ENCODE assay signal across 11 cellular contexts in the genomic region with DNA sequence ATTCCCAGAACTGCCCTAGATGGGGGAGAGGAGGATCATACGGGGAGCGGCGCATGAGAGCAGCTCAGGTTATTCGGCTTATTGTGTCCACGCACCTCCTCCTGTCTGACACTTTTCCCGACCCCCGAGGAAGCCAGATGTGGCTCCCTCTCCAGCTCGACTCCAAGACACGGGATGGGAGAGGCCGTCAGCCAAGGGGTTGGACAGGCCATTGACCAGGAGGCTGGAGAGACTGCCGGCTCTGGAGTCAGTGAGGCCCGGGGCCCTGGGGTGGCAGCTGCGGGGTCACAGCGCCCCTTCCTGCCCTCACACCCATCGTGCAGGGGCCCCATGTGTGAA. TPM values are rescaled to one million over a fixed set of nuclear protein-coding genes. Genes with fewer than 3 reads are reported as not detected.
DNase-seq lines count a peak whose midpoint lies in the region; ATAC-seq, FAIRE-seq and TF ChIP-seq lines count a peak whose summit lies in the region.
"Had no signal": no experiment of that assay in that cellular context is flagged by ENCODE, and none has a peak within 500 bp of the region (broad histone marks: within the 10 kb centered on the region; RNA-seq: fewer than 3 reads in every experiment).

No MANE protein-coding gene starts in this region.

- H3K9me3 ChIP-seq in Panc1 (ENCODE audit: control insufficient read depth, insufficient read depth, low read depth, low read length) (no peaks in the 10 kb centered on the region), fibroblast of lung (ENCODE audit: control insufficient read depth, insufficient read depth, low read depth, low read length) (no peaks in the 10 kb centered on the region), skeletal muscle satellite cell (replicated peaks; ENCODE audit: low read length) (no peaks in the 10 kb centered on the region)
- H3K9me3 ChIP-seq: gastroesophageal sphincter, SJCRH30 had no signal

- no peak overlapping the region for H3K27ac ChIP-seq in Panc1 (ENCODE audit: low read length)
- no peak overlapping the region for H3K27ac ChIP-seq in fibroblast of lung (ENCODE audit: insufficient read depth, low read length)
- H3K27ac ChIP-seq: SJCRH30 had no signal

- no TSS peak for BruUV-seq in Panc1 (replicated peaks; lab: Mats Ljungman, UMichigan)

- DNase-seq in GM19239 (ENCODE audit: insufficient read length, low spot score) (no peak), Panc1 (ENCODE audit: low read depth, low spot score) (no peak), fibroblast of lung (ENCODE audit: low read depth in 2 of 2) (no peak), hepatic stellate cell (ENCODE audit: low spot score) (no peak)

- CTCF ChIA-PET in Panc1 (lab: Charles Lee): interaction anchor here (0.5 to 1.1 kb wide), 4 partner anchors 16 to 454 kb away, joined by 3 to 9 read pairs (median 5); no protein-coding TSS in a partner anchor

- in situ Hi-C loops in Panc1 (cut with HindIII; ENCODE audit: low pct_unique_long_range_greater_than_20kb, low sequenced_read_pairs): no loop called here

- ATAC-seq in Panc1: peak; percentile 30
- no peak for ATAC-seq in HG02623 (IDR thresholded peaks at IDR 0.05; ENCODE audit: unreplicated experiment)
- no peak for ATAC-seq in GM21367 (IDR thresholded peaks at IDR 0.05; ENCODE audit: unreplicated experiment)
- ATAC-seq in GM18502 (IDR thresholded peaks at IDR 0.05; ENCODE audit: poor library complexity, unreplicated experiment): no peak

- no peaks in the 10 kb centered on the region for H4K20me1 ChIP-seq in fibroblast of lung (ENCODE audit: control insufficient read depth, extremely low read depth, insufficient read depth, low read length)

- no peak overlapping the region for H2AFZ ChIP-seq in fibroblast of lung (ENCODE audit: low read length)

- peaks cover 10% of the 10 kb centered on the region; the same call in 1 of the 2 replicates for H3K4me1 ChIP-seq in Panc1 (ENCODE audit: control insufficient read depth, insufficient read depth, low read length)
- H3K4me1 ChIP-seq in fibroblast of lung (ENCODE audit: control insufficient read depth, extremely low read depth, insufficient read depth, low read length): peaks cover 10% of the 10 kb centered on the region
- peaks cover 28% of the 10 kb centered on the region for H3K4me1 ChIP-seq in skeletal muscle satellite cell (ENCODE audit: control insufficient read depth, insufficient read depth, low read length)
- H3K4me1 ChIP-seq: SJCRH30 had no signal

- H3K9ac ChIP-seq in fibroblast of lung (ENCODE audit: insufficient read depth, low read length) (no peak overlapping the region), skeletal muscle satellite cell (ENCODE audit: low read depth, low read length) (no peak overlapping the region)

- H3K79me2 ChIP-seq in fibroblast of lung (ENCODE audit: control insufficient read depth, insufficient read depth, low read length): no peaks in the 10 kb centered on the region

- H3K27me3 ChIP-seq in Panc1 (ENCODE audit: control insufficient read depth, insufficient read depth, low read length) (peaks cover 16% of the 10 kb centered on the region), fibroblast of lung (ENCODE audit: control insufficient read depth, insufficient read depth, low read length) (peaks cover 26% of the 10 kb centered on the region), skeletal muscle satellite cell (ENCODE audit: control insufficient read depth, insufficient read depth, low read length) (peaks cover 78% of the 10 kb centered on the region)

- H3K4me3 ChIP-seq in Panc1 (ENCODE audit: low read depth in 2 of 2, low read length in 2 of 2) (peak overlapping the region; percentile 36 to 62), fibroblast of lung (replicated peaks in 1 of 4; ENCODE audit: control extremely low read depth in 1 of 4, insufficient read depth in 1 of 4, low read depth in 3 of 4, low read length in 4 of 4) (no peak overlapping the region), skeletal muscle satellite cell (ENCODE audit: low read length) (peak overlapping the region; percentile 60)
- H3K4me3 ChIP-seq: SJCRH30 had no signal

- intact Hi-C loops in Panc1 (cut with micrococcal nuclease; ENCODE audit: unreplicated experiment): no loop called here

- peak overlapping the region; percentile 75 for H3K4me2 ChIP-seq in fibroblast of lung (ENCODE audit: extremely low read depth, insufficient read depth, low read length)
- H3K4me2 ChIP-seq in skeletal muscle satellite cell (ENCODE audit: low read length): peak overlapping the region; percentile 83

- TF ChIP-seq CTCF in Panc1 (IDR thresholded peaks at IDR 0.05) (no peak; the same call in 1 of the 2 replicates), fibroblast of lung (conservative IDR thresholded peaks at IDR 0.05 in 1 of 2, IDR thresholded peaks at IDR 0.05 in 1 of 2; ENCODE audit: low read depth in 1 of 2, low read length in 2 of 2) (no peak)

- H3K36me3 ChIP-seq in Panc1 (ENCODE audit: control insufficient read depth, insufficient read depth, low read length) (no peaks in the 10 kb centered on the region; the same call in 1 of the 2 replicates), fibroblast of lung (ENCODE audit: control insufficient read depth, insufficient read depth, low read length) (no peaks in the 10 kb centered on the region), skeletal muscle satellite cell (ENCODE audit: insufficient read depth, low read length) (no peaks in the 10 kb centered on the region)
- H3K36me3 ChIP-seq: gastroesophageal sphincter, SJCRH30 had no signal

- FAIRE-seq in GM19239 (lab: Jason Lieb, UNC): peak; percentile 83

- POLR2A ChIA-PET in Panc1 (lab: Charles Lee): no interaction called here

RNA-seq across cellular contexts. Expression of gene DMKN, which starts 2.9 kb away (rescaled TPM):
- total RNA-seq in Panc1 (2021; ENCODE audit: unreplicated experiment): 5.6 TPM
- 2.1 TPM for polyA plus RNA-seq in Panc1 (2012; ENCODE audit: insufficient read length)
- 14.2 and 29.3 TPM in 2 replicates for total RNA-seq in fibroblast of lung
- polyA plus RNA-seq in fibroblast of lung: 2.1 and 2.8 TPM in 2 replicates
- polyA plus RNA-seq in fibroblast of lung (2012): 5.7 and 6.4 TPM in 2 replicates
- not detected in 2 replicates for polyA minus RNA-seq in fibroblast of lung (ENCODE audit: low replicate concordance)
- total RNA-seq in skeletal muscle satellite cell (2012; rRNA removed): 9.4 and 14.4 TPM in 2 replicates
- total RNA-seq: SJCRH30 had no signal

RNA-seq across cellular contexts. Expression of gene SBSN, which starts 17.5 kb away (rescaled TPM):
- total RNA-seq in Panc1 (2021; ENCODE audit: unreplicated experiment) (0.39 TPM), fibroblast of lung (4.1 and 9.0 TPM in 2 replicates)
- not detected for polyA plus RNA-seq in Panc1 (2012; ENCODE audit: insufficient read length)
- 1.6 TPM in 2 replicates for polyA plus RNA-seq in fibroblast of lung
- polyA plus RNA-seq in fibroblast of lung (2012): 3.4 and 3.7 TPM in 2 replicates
- not detected in 2 replicates for polyA minus RNA-seq in fibroblast of lung (ENCODE audit: low replicate concordance)
- 7.4 and 20.3 TPM in 2 replicates for total RNA-seq in skeletal muscle satellite cell (2012; rRNA removed)
- total RNA-seq: SJCRH30 had no signal

RNA-seq across cellular contexts. Expression of gene KRTDAP, which starts 20.3 kb away (rescaled TPM):
- total RNA-seq in Panc1 (2021; ENCODE audit: unreplicated experiment) (not detected), fibroblast of lung (not detected in 2 replicates)
- polyA plus RNA-seq in Panc1 (2012; ENCODE audit: insufficient read length): not detected
- not detected in 2 replicates for polyA plus RNA-seq in fibroblast of lung
- polyA plus RNA-seq in fibroblast of lung (2012): not detected in 2 replicates
- not detected in 2 replicates for polyA minus RNA-seq in fibroblast of lung (ENCODE audit: low replicate concordance)
- not detected in 2 replicates for total RNA-seq in skeletal muscle satellite cell (2012; rRNA removed)
- total RNA-seq: activated CD4-positive, alpha-beta memory T cell treated with anti-CD3 and anti-CD28 coated beads for 36 hours; gastroesophageal sphincter; SJCRH30 had no signal

RNA-seq across cellular contexts. Expression of gene GAPDHS, which starts 22.7 kb away (rescaled TPM):
- total RNA-seq in Panc1 (2021; ENCODE audit: unreplicated experiment) (not detected), fibroblast of lung (not detected in 2 replicates)
- polyA plus RNA-seq in Panc1 (2012; ENCODE audit: insufficient read length): not detected
- polyA plus RNA-seq in fibroblast of lung: not detected in 2 replicates
- not detected in 2 replicates for polyA plus RNA-seq in fibroblast of lung (2012)
- not detected in 2 replicates for polyA minus RNA-seq in fibroblast of lung (ENCODE audit: low replicate concordance)
- total RNA-seq in skeletal muscle satellite cell (2012; rRNA removed): not detected in 2 replicates
- total RNA-seq: activated CD4-positive, alpha-beta memory T cell treated with anti-CD3 and anti-CD28 coated beads for 36 hours; gastroesophageal sphincter; SJCRH30 had no signal

RNA-seq across cellular contexts. Expression of gene TMEM147, which starts 34.8 kb away (rescaled TPM):
- 157 TPM for total RNA-seq in Panc1 (2021; ENCODE audit: unreplicated experiment)
- polyA plus RNA-seq in Panc1 (2012; ENCODE audit: insufficient read length): 229 TPM
- total RNA-seq in fibroblast of lung: 79.6 and 95.3 TPM in 2 replicates
- polyA plus RNA-seq in fibroblast of lung: 72.4 and 76.2 TPM in 2 replicates
- 97.1 and 104 TPM in 2 replicates for polyA plus RNA-seq in fibroblast of lung (2012)
- 209 and 249 TPM in 2 replicates for polyA minus RNA-seq in fibroblast of lung (ENCODE audit: low replicate concordance)
- total RNA-seq in skeletal muscle satellite cell (2012; rRNA removed): 74.8 and 113 TPM in 2 replicates

Comparison
In these comparisons a context has a peak if more than half of its experiments do, and no peak if none do; other contexts are left out.
1. H3K4me3 ChIP-seq: peak in Panc1 (2 of 2) and skeletal muscle satellite cell (single experiment); none in fibroblast of lung (0 of 4).